13 cellular contexts compared by ENCODE assay signal in the genomic region with DNA sequence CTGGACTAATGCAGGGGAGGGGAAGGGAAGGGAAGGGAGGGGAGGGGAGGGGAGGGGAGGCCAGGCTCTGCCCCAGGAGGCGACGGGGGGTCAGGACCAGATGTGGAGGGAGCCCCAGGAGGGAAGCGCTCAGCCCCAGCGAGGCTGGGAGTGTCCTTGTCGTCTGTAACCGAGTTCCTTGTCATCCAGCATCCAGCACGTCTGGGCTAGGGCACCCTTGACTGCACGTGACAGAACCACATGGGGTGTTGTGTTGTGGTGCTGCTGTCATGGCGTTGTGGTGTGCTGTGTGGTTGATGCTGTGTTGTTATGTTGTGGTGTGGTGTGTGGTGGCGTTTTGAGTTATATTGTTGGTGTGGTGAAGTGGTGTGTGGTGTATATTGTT.
DNase-seq lines count a peak whose midpoint lies in the region; ATAC-seq lines count a peak whose summit lies in the region.
"Had no signal": no experiment of that assay in that cellular context is flagged by ENCODE, and none has a peak within 500 bp of the region (broad histone marks: within the 10 kb centered on the region; RNA-seq: fewer than 3 reads in every experiment).

No MANE protein-coding gene starts in this region.

- peak; percentile 42 for DNase-seq in activated T-cell treated with anti-CD3 and anti-CD28 coated beads, Interleukin-2, amount 50 U/mL, for 24 hours
- no peak for DNase-seq in activated T-cell treated with anti-CD3 and anti-CD28 coated beads, Interleukin-2, amount 50 U/mL, for 1 hour
- peak; percentile 8 for DNase-seq in activated naive CD8-positive, alpha-beta T cell treated with anti-CD3 and anti-CD28 coated beads, Interleukin-2, amount 50 U/mL, for 24 hours
- DNase-seq in kidney glomerular epithelial cell (lab: John Stamatoyannopoulos, UW) (no peak), NCI-H446 treated with DMSO at 0.1 percent for 48 hours (lab: John Stamatoyannopoulos, UW) (no peak)
- DNase-seq: EL had no signal

- H3K4me1 ChIP-seq in HUES48 (ENCODE audit: control insufficient read depth, insufficient read depth, low read length), result peaks cover 9% of the 10 kb centered on the region
- H3K4me1 ChIP-seq: gastroesophageal sphincter, prostate gland, thyroid gland had no signal

- H3K27me3 ChIP-seq in HUES48 (ENCODE audit: control insufficient read depth, insufficient read depth, low read length), result peaks cover 5% of the 10 kb centered on the region
- H3K27me3 ChIP-seq: thyroid gland had no signal

- peak overlapping the region; percentile 16 for H3K27ac Mint-ChIP-seq in activated T-cell treated with anti-CD3 and anti-CD28 coated beads, Interleukin-2, amount 50 U/mL, for 24 hours
- peak overlapping the region; percentile 24 for H3K27ac Mint-ChIP-seq in activated naive CD8-positive, alpha-beta T cell treated with anti-CD3 and anti-CD28 coated beads, Interleukin-2, amount 50 U/mL, for 24 hours
- H3K27ac Mint-ChIP-seq in stimulated activated memory B cell treated with anti-CD40 and anti-IgM and Interleukin-4, amounts not matched to agents 10 μg/mL and 1 μg/mL and 100 μg/mL, for 72 hours, result peak overlapping the region; percentile 18

- H3K27ac ChIP-seq in HUES48 (ENCODE audit: low read depth, low read length), result no peak overlapping the region
- H3K27ac ChIP-seq: gastroesophageal sphincter, prostate gland, RWPE1, thyroid gland had no signal

- no peaks in the 10 kb centered on the region for H3K9me3 ChIP-seq in HUES48 (ENCODE audit: control insufficient read depth, insufficient read depth, low read length)
- H3K9me3 ChIP-seq: gastroesophageal sphincter, prostate gland, thyroid gland had no signal

- H3K9me3 Mint-ChIP-seq in activated T-cell treated with anti-CD3 and anti-CD28 coated beads, Interleukin-2, amount 50 U/mL, for 24 hours, result no peaks in the 10 kb centered on the region
- no peaks in the 10 kb centered on the region for H3K9me3 Mint-ChIP-seq in activated naive CD8-positive, alpha-beta T cell treated with anti-CD3 and anti-CD28 coated beads, Interleukin-2, amount 50 U/mL, for 24 hours
- peaks cover 6% of the 10 kb centered on the region for H3K9me3 Mint-ChIP-seq in stimulated activated memory B cell treated with anti-CD40 and anti-IgM and Interleukin-4, amounts not matched to agents 10 μg/mL and 1 μg/mL and 100 μg/mL, for 72 hours

- peaks cover 8% of the 10 kb centered on the region for H3K4me1 Mint-ChIP-seq in activated T-cell treated with anti-CD3 and anti-CD28 coated beads, Interleukin-2, amount 50 U/mL, for 24 hours (ENCODE audit: low read depth)
- peaks cover 13% of the 10 kb centered on the region for H3K4me1 Mint-ChIP-seq in activated naive CD8-positive, alpha-beta T cell treated with anti-CD3 and anti-CD28 coated beads, Interleukin-2, amount 50 U/mL, for 24 hours
- peaks cover 22% of the 10 kb centered on the region for H3K4me1 Mint-ChIP-seq in stimulated activated memory B cell treated with anti-CD40 and anti-IgM and Interleukin-4, amounts not matched to agents 10 μg/mL and 1 μg/mL and 100 μg/mL, for 72 hours

- no peak overlapping the region for H3K4me3 Mint-ChIP-seq in activated T-cell treated with anti-CD3 and anti-CD28 coated beads, Interleukin-2, amount 50 U/mL, for 24 hours
- no peak overlapping the region for H3K4me3 Mint-ChIP-seq in activated naive CD8-positive, alpha-beta T cell treated with anti-CD3 and anti-CD28 coated beads, Interleukin-2, amount 50 U/mL, for 24 hours
- peak overlapping the region; percentile 72 for H3K4me3 Mint-ChIP-seq in stimulated activated memory B cell treated with anti-CD40 and anti-IgM and Interleukin-4, amounts not matched to agents 10 μg/mL and 1 μg/mL and 100 μg/mL, for 72 hours

- no peaks in the 10 kb centered on the region for H3K36me3 ChIP-seq in HUES48 (ENCODE audit: control insufficient read depth, insufficient read depth, low read length)
- H3K36me3 ChIP-seq: gastroesophageal sphincter, prostate gland, thyroid gland had no signal

- ATAC-seq in activated naive CD8-positive, alpha-beta T cell treated with anti-CD3 and anti-CD28 coated beads, Interleukin-2, amount 50 U/mL, for 24 hours, result no peak
- ATAC-seq in stimulated activated memory B cell treated with anti-CD40 and anti-IgM and Interleukin-4, amounts not matched to agents 10 μg/mL and 1 μg/mL and 100 μg/mL, for 72 hours, result peak; percentile 9
- ATAC-seq in GM18858 (IDR thresholded peaks at IDR 0.05; ENCODE audit: unreplicated experiment), result no peak

- H3K27me3 Mint-ChIP-seq in activated T-cell treated with anti-CD3 and anti-CD28 coated beads, Interleukin-2, amount 50 U/mL, for 24 hours, result peaks cover 6% of the 10 kb centered on the region
- H3K27me3 Mint-ChIP-seq in activated naive CD8-positive, alpha-beta T cell treated with anti-CD3 and anti-CD28 coated beads, Interleukin-2, amount 50 U/mL, for 24 hours, result peaks cover 5% of the 10 kb centered on the region
- peaks cover 25% of the 10 kb centered on the region for H3K27me3 Mint-ChIP-seq in stimulated activated memory B cell treated with anti-CD40 and anti-IgM and Interleukin-4, amounts not matched to agents 10 μg/mL and 1 μg/mL and 100 μg/mL, for 72 hours

- no peak overlapping the region for H3K9ac ChIP-seq in HUES48 (ENCODE audit: low read depth, low read length)

- peak overlapping the region; percentile 28; the same call in 1 of the 2 replicates for H3K4me3 ChIP-seq in HUES48 (ENCODE audit: low read depth, low read length)
- H3K4me3 ChIP-seq: gastroesophageal sphincter, prostate gland, thyroid gland had no signal

- no peaks in the 10 kb centered on the region for H3K36me3 Mint-ChIP-seq in activated T-cell treated with anti-CD3 and anti-CD28 coated beads, Interleukin-2, amount 50 U/mL, for 24 hours (ENCODE audit: low read depth)
- H3K36me3 Mint-ChIP-seq in activated naive CD8-positive, alpha-beta T cell treated with anti-CD3 and anti-CD28 coated beads, Interleukin-2, amount 50 U/mL, for 24 hours (ENCODE audit: low read depth), result no peaks in the 10 kb centered on the region
- no peaks in the 10 kb centered on the region for H3K36me3 Mint-ChIP-seq in stimulated activated memory B cell treated with anti-CD40 and anti-IgM and Interleukin-4, amounts not matched to agents 10 μg/mL and 1 μg/mL and 100 μg/mL, for 72 hours

Comparison
In these comparisons a context has a peak if more than half of its experiments do, and no peak if none do; other contexts are left out.
1. DNase-seq: peak in activated T-cell treated with anti-CD3 and anti-CD28 coated beads, Interleukin-2, amount 50 U/mL, for 24 hours (single experiment) and activated naive CD8-positive, alpha-beta T cell treated with anti-CD3 and anti-CD28 coated beads, Interleukin-2, amount 50 U/mL, for 24 hours (single experiment); none in activated T-cell treated with anti-CD3 and anti-CD28 coated beads, Interleukin-2, amount 50 U/mL, for 1 hour (single experiment), kidney glomerular epithelial cell (single experiment) and NCI-H446 treated with DMSO at 0.1 percent for 48 hours (single experiment).
2. Peak in every context shown above with its lines, with median percentiles within 50 percentile points of each other: H3K27ac Mint-ChIP-seq.